ENCODE assay signal across 8 cellular contexts in genomic region chr3:122497425-122497824, GRCh38. TPM values are rescaled to one million over a fixed set of nuclear protein-coding genes. Genes with fewer than 3 reads are reported as not detected.
DNase-seq lines count a peak whose midpoint lies in the region; ATAC-seq and TF ChIP-seq lines count a peak whose summit lies in the region.

No MANE protein-coding gene starts in this region.

- H3K9me3 ChIP-seq in lower lobe of right lung (no peaks in the 10 kb centered on the region), colonic mucosa (no peaks in the 10 kb centered on the region)

- no peaks in the 10 kb centered on the region for H3K27me3 Mint-ChIP-seq in CD14-positive monocyte (ENCODE audit: low read depth in 3 of 3)
- no peaks in the 10 kb centered on the region for H3K27me3 Mint-ChIP-seq in activated CD4-positive, alpha-beta T cell treated with anti-CD3 and anti-CD28 coated beads, Interleukin-2, amount 10 ng/mL, durations not matched to agents 24 days and 14 days

- H3K36me3 Mint-ChIP-seq in CD14-positive monocyte, result peaks cover 31 to 33% of the 10 kb centered on the region in 2 donors
- peaks cover 38% of the 10 kb centered on the region for H3K36me3 Mint-ChIP-seq in activated CD4-positive, alpha-beta T cell treated with anti-CD3 and anti-CD28 coated beads, Interleukin-2, amount 10 ng/mL, durations not matched to agents 24 days and 14 days (ENCODE audit: low read depth)

- peaks cover 59% of the 10 kb centered on the region for H3K4me1 Mint-ChIP-seq in CD14-positive monocyte
- peaks cover 29% of the 10 kb centered on the region for H3K4me1 Mint-ChIP-seq in activated CD4-positive, alpha-beta T cell treated with anti-CD3 and anti-CD28 coated beads, Interleukin-2, amount 10 ng/mL, durations not matched to agents 24 days and 14 days

- H3K27me3 ChIP-seq in lower lobe of right lung (ENCODE audit: low read depth), result no peaks in the 10 kb centered on the region
- H3K27me3 ChIP-seq in colonic mucosa, result no peaks in the 10 kb centered on the region

- ATAC-seq in GM19351 (IDR thresholded peaks at IDR 0.05; ENCODE audit: unreplicated experiment) (peak; percentile 81), HG03457 (IDR thresholded peaks at IDR 0.05; ENCODE audit: unreplicated experiment) (peak; percentile 87), lower lobe of right lung (peak; percentile 63 to 77)

- no peaks in the 10 kb centered on the region for H3K9me3 Mint-ChIP-seq in CD14-positive monocyte
- no peaks in the 10 kb centered on the region for H3K9me3 Mint-ChIP-seq in activated CD4-positive, alpha-beta T cell treated with anti-CD3 and anti-CD28 coated beads, Interleukin-2, amount 10 ng/mL, durations not matched to agents 24 days and 14 days

- H3K4me3 Mint-ChIP-seq in CD14-positive monocyte, result no peak overlapping the region
- no peak overlapping the region for H3K4me3 Mint-ChIP-seq in activated CD4-positive, alpha-beta T cell treated with anti-CD3 and anti-CD28 coated beads, Interleukin-2, amount 10 ng/mL, durations not matched to agents 24 days and 14 days

- H3K27ac ChIP-seq in lower lobe of right lung (no peak overlapping the region), colonic mucosa (no peak overlapping the region)

- intact Hi-C loops in CD14-positive monocyte (cut with micrococcal nuclease), result no loop called here
- intact Hi-C loops in activated CD4-positive, alpha-beta T cell treated with anti-CD3 and anti-CD28 coated beads, Interleukin-2, amount 10 ng/mL, durations not matched to agents 24 days and 14 days (cut with micrococcal nuclease), result loop anchor here (1.0 kb wide), 4 partner anchors 9 to 37 kb away; partner anchors contain the start of gene KPNA1
- intact Hi-C loops in lower lobe of right lung (cut with DNase I), result no loop called here
- intact Hi-C loops in colonic mucosa (cut with DNase I), result no loop called here

- no peak overlapping the region for H3K4me3 ChIP-seq in lower lobe of right lung
- no peak overlapping the region for H3K4me3 ChIP-seq in colonic mucosa

- H3K4me1 ChIP-seq in lower lobe of right lung, result peaks cover 12% of the 10 kb centered on the region
- H3K4me1 ChIP-seq in colonic mucosa, result no peaks in the 10 kb centered on the region

- H3K36me3 ChIP-seq in lower lobe of right lung (peaks cover 42% of the 10 kb centered on the region), colonic mucosa (peaks cover 4% of the 10 kb centered on the region)

- peak; percentile 53 for DNase-seq in CD14-positive monocyte (ENCODE audit: low spot score)
- peak; percentile 67 for DNase-seq in activated CD4-positive, alpha-beta T cell treated with anti-CD3 and anti-CD28 coated beads, Interleukin-2, amount 10 ng/mL, durations not matched to agents 24 days and 14 days
- DNase-seq in lower lobe of right lung, result no peak
- no peak for DNase-seq in mucosa of gallbladder (ENCODE audit: low spot score)
- no peak for DNase-seq in colonic mucosa
- no peak for DNase-seq in NCI-H345 (lab: John Stamatoyannopoulos, UW)

- H3K9ac ChIP-seq in colonic mucosa (ENCODE audit: low read depth in 2 of 2, low read length in 2 of 2), result no peak overlapping the region

- TF ChIP-seq CTCF in CD14-positive monocyte (IDR thresholded peaks at IDR 0.05) (no peak), lower lobe of right lung (IDR thresholded peaks at IDR 0.05) (no peak), colonic mucosa (IDR thresholded peaks at IDR 0.05) (no peak)

- peak overlapping the region; percentile 86 to 92 (median 88) for H3K27ac Mint-ChIP-seq in CD14-positive monocyte
- peak overlapping the region; percentile 15 for H3K27ac Mint-ChIP-seq in activated CD4-positive, alpha-beta T cell treated with anti-CD3 and anti-CD28 coated beads, Interleukin-2, amount 10 ng/mL, durations not matched to agents 24 days and 14 days

RNA-seq across cellular contexts. Expression of gene KPNA1, which starts 17.3 kb away (rescaled TPM):
- 10 to 100 TPM; 38.5 to 41.2 TPM for polyA plus RNA-seq in CD14-positive monocyte
- total RNA-seq in activated CD4-positive, alpha-beta T cell treated with anti-CD3 and anti-CD28 coated beads, Interleukin-2, amount 10 ng/mL, durations not matched to agents 24 days and 14 days, result 78.4 and 79.4 TPM in 2 replicates
- total RNA-seq in lower lobe of right lung (54.5 TPM), mucosa of gallbladder (55.2 TPM), colonic mucosa (10 to 100 TPM; 47.4 to 60.4 TPM)

Comparison
In these comparisons a context has a peak if more than half of its experiments do, and no peak if none do; other contexts are left out.
1. DNase-seq: peak in CD14-positive monocyte (single experiment) and activated CD4-positive, alpha-beta T cell treated with anti-CD3 and anti-CD28 coated beads, Interleukin-2, amount 10 ng/mL, durations not matched to agents 24 days and 14 days (single experiment); none in lower lobe of right lung (single experiment), mucosa of gallbladder (single experiment), colonic mucosa (single experiment) and NCI-H345 (single experiment).
2. Peak in every context shown above with its lines, with median percentiles within 50 percentile points of each other: ATAC-seq.